28 cellular contexts compared by ENCODE assay signal in the genomic region with DNA sequence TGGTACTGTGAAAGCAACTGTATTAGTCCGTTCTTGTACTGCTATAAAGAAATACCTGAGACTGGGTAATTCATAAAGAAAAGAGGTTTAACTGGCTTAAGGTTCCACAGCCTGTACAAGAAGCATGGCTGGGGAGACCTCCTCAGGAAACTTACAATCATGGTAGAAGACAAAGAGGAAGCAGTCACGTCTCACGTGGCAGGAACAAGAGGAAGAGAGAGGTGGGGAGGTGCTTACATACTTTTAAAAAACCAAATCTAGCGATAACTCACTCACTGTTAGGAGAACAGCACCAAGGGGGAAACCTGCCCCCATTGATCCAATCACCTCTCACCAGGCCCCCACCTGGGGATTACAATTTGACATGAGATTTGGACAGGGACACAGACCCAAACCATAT. TPM values are rescaled to one million over a fixed set of nuclear protein-coding genes. Genes with fewer than 3 reads are reported as not detected.
DNase-seq lines count a peak whose midpoint lies in the region; ATAC-seq and TF ChIP-seq lines count a peak whose summit lies in the region.
"Had no signal": no experiment of that assay in that cellular context is flagged by ENCODE, and none has a peak within 500 bp of the region (broad histone marks: within the 10 kb centered on the region; RNA-seq: fewer than 3 reads in every experiment).

No MANE protein-coding gene starts in this region.

- H3K9me3 Mint-ChIP-seq in WTC11 = no peaks in the 10 kb centered on the region
- H3K9me3 Mint-ChIP-seq in osteocyte (ENCODE audit: unreplicated experiment) = no peaks in the 10 kb centered on the region
- H3K9me3 Mint-ChIP-seq: activated CD4-positive, alpha-beta T cell treated with anti-CD3 and anti-CD28 coated beads, Interleukin-2, amount 10 ng/mL, durations not matched to agents 7 days and 5 days; HFFc6 had no signal

- DNase-seq in NOMO-1 treated with DMSO at 0.1 percent for 48 hours (lab: John Stamatoyannopoulos, UW; ENCODE audit: unreplicated experiment) (peak; percentile 11), NOMO-1 treated with dmso at 0.1 percent for 144 hours (lab: John Stamatoyannopoulos, UW; ENCODE audit: unreplicated experiment) (no peak), HL-60 (ENCODE audit: low read depth in 1 of 2, low spot score in 1 of 2) (peak in 1 of 2 experiments; percentile 11), WTC11 (ENCODE audit: low spot score) (no peak), osteocyte (ENCODE audit: extremely low spot score, unreplicated experiment) (no peak), mesenteric fat pad (ENCODE audit: low spot score) (no peak), NCI-H1436 treated with DMSO at 0.1 percent for 48 hours (lab: John Stamatoyannopoulos, UW) (no peak)
- DNase-seq: activated CD4-positive, alpha-beta T cell treated with anti-CD3 and anti-CD28 coated beads, Interleukin-2, amount 10 ng/mL, durations not matched to agents 7 days and 5 days; activated CD8-positive, alpha-beta memory T cell treated with anti-CD3 and anti-CD28 coated beads, Interleukin-2, amount 10 ng/mL, durations not matched to agents 7 days and 5 days; activated naive CD4-positive, alpha-beta T cell treated with anti-CD3 and anti-CD28 coated beads, Interleukin-2, amount 50 U/mL, for 16 hours; GOT3; heart left ventricle; HFFc6; kidney glomerular epithelial cell; NCI-H1417; NCI-H2107; NCI-H446; NCI-H774; stimulated activated naive CD4-positive, alpha-beta T cell treated with Interleukin-2 at 50 U/mL for 16 hours; WERI-Rb-1 had no signal

- H3K36me3 Mint-ChIP-seq in WTC11 (peaks cover 23% of the 10 kb centered on the region), osteocyte (ENCODE audit: unreplicated experiment) (peaks cover 49% of the 10 kb centered on the region)

- no peak overlapping the region for H3K4me3 ChIP-seq in HL-60 (replicated peaks; ENCODE audit: insufficient read depth, low read length)
- H3K4me3 ChIP-seq: ascending aorta, esophagus muscularis mucosa, heart left ventricle, lung, prostate gland, SK-N-MC had no signal

- H3K27ac Mint-ChIP-seq in WTC11 = 0 out of 2 replicates have a peak overlapping the region, but pooled peaks have one; percentile 25
- H3K27ac Mint-ChIP-seq in osteocyte (ENCODE audit: unreplicated experiment) = peak overlapping the region; percentile 28
- H3K27ac Mint-ChIP-seq: activated CD4-positive, alpha-beta T cell treated with anti-CD3 and anti-CD28 coated beads, Interleukin-2, amount 10 ng/mL, durations not matched to agents 7 days and 5 days; activated CD8-positive, alpha-beta memory T cell treated with anti-CD3 and anti-CD28 coated beads, Interleukin-2, amount 10 ng/mL, durations not matched to agents 7 days and 5 days; HFFc6 had no signal

- H3K27ac ChIP-seq in HL-60 (replicated peaks) = peak overlapping the region; percentile 16; the same call in 1 of the 2 replicates
- H3K27ac ChIP-seq: 22Rv1, ascending aorta, esophagus muscularis mucosa, foreskin keratinocyte, prostate gland, SK-N-MC, WERI-Rb-1 had no signal

- CTCF ChIA-PET in WTC11 (lab: Charles Lee) = interaction anchor here (1.1 to 1.5 kb wide), 3 partner anchors 14 to 116 kb away, joined by 3 read pairs; no protein-coding TSS in a partner anchor

- POLR2A ChIA-PET in WTC11 (lab: Charles Lee) = no interaction called here

- H3K27me3 ChIP-seq in HL-60 (ENCODE audit: insufficient read depth, poor library complexity, severe bottlenecking) = no peaks in the 10 kb centered on the region
- H3K27me3 ChIP-seq: ascending aorta, esophagus muscularis mucosa, foreskin keratinocyte, heart left ventricle had no signal

- no peak for ATAC-seq in WTC11
- no peak for ATAC-seq in GM21529 (IDR thresholded peaks at IDR 0.05; ENCODE audit: unreplicated experiment)
- ATAC-seq: activated CD8-positive, alpha-beta memory T cell treated with anti-CD3 and anti-CD28 coated beads, Interleukin-2, amount 10 ng/mL, durations not matched to agents 7 days and 5 days; foreskin keratinocyte; heart left ventricle had no signal

- H3K4me1 Mint-ChIP-seq in WTC11 = 0 out of 2 replicates have a peak, but pooled peaks cover 5% of the 10 kb centered on the region
- H3K4me1 Mint-ChIP-seq in osteocyte (ENCODE audit: unreplicated experiment) = peaks cover 8% of the 10 kb centered on the region

- no peak for TF ChIP-seq CTCF in HL-60 (IDR thresholded peaks at IDR 0.05; ENCODE audit: insufficient read depth, low read length)
- no peak for TF ChIP-seq CTCF in WTC11 (IDR thresholded peaks at IDR 0.05)
- no peak for TF ChIP-seq CTCF in osteocyte (IDR thresholded peaks at IDR 0.05)

- H3K27me3 Mint-ChIP-seq in WTC11 (ENCODE audit: low read depth) (no peaks in the 10 kb centered on the region), osteocyte (ENCODE audit: unreplicated experiment) (no peaks in the 10 kb centered on the region)
- H3K27me3 Mint-ChIP-seq: activated CD4-positive, alpha-beta T cell treated with anti-CD3 and anti-CD28 coated beads, Interleukin-2, amount 10 ng/mL, durations not matched to agents 7 days and 5 days; activated CD8-positive, alpha-beta memory T cell treated with anti-CD3 and anti-CD28 coated beads, Interleukin-2, amount 10 ng/mL, durations not matched to agents 7 days and 5 days had no signal

- H3K4me3 Mint-ChIP-seq in WTC11 (no peak overlapping the region), osteocyte (ENCODE audit: unreplicated experiment) (no peak overlapping the region)
- H3K4me3 Mint-ChIP-seq: activated CD4-positive, alpha-beta T cell treated with anti-CD3 and anti-CD28 coated beads, Interleukin-2, amount 10 ng/mL, durations not matched to agents 7 days and 5 days; activated CD8-positive, alpha-beta memory T cell treated with anti-CD3 and anti-CD28 coated beads, Interleukin-2, amount 10 ng/mL, durations not matched to agents 7 days and 5 days; HFFc6 had no signal

TF ChIP-seq in WTC11, 78 proteins besides CTCF, POLR2A, EP300 and RAD21 (continues in another document):
- TF ChIP-seq MYBL2 (CRISPR knock-in tag; IDR thresholded peaks at IDR 0.05) = no peak
- TF ChIP-seq, protein P1, sequence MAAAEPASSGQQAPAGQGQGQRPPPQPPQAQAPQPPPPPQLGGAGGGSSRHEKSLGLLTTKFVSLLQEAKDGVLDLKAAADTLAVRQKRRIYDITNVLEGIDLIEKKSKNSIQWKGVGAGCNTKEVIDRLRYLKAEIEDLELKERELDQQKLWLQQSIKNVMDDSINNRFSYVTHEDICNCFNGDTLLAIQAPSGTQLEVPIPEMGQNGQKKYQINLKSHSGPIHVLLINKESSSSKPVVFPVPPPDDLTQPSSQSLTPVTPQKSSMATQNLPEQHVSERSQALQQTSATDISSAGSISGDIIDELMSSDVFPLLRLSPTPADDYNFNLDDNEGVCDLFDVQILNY (CRISPR knock-in tag; IDR thresholded peaks at IDR 0.05) = no peak
- no peak for TF ChIP-seq ETV6 (CRISPR knock-in tag; IDR thresholded peaks at IDR 0.05)
- TF ChIP-seq, protein P2, sequence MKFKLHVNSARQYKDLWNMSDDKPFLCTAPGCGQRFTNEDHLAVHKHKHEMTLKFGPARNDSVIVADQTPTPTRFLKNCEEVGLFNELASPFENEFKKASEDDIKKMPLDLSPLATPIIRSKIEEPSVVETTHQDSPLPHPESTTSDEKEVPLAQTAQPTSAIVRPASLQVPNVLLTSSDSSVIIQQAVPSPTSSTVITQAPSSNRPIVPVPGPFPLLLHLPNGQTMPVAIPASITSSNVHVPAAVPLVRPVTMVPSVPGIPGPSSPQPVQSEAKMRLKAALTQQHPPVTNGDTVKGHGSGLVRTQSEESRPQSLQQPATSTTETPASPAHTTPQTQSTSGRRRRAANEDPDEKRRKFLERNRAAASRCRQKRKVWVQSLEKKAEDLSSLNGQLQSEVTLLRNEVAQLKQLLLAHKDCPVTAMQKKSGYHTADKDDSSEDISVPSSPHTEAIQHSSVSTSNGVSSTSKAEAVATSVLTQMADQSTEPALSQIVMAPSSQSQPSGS (CRISPR knock-in tag; IDR thresholded peaks at IDR 0.05; ENCODE audit: borderline replicate concordance, low read depth) = no peak
- no peak for TF ChIP-seq ZNF263 (CRISPR knock-in tag; IDR thresholded peaks at IDR 0.05; ENCODE audit: low read depth)
- TF ChIP-seq, protein P3, sequence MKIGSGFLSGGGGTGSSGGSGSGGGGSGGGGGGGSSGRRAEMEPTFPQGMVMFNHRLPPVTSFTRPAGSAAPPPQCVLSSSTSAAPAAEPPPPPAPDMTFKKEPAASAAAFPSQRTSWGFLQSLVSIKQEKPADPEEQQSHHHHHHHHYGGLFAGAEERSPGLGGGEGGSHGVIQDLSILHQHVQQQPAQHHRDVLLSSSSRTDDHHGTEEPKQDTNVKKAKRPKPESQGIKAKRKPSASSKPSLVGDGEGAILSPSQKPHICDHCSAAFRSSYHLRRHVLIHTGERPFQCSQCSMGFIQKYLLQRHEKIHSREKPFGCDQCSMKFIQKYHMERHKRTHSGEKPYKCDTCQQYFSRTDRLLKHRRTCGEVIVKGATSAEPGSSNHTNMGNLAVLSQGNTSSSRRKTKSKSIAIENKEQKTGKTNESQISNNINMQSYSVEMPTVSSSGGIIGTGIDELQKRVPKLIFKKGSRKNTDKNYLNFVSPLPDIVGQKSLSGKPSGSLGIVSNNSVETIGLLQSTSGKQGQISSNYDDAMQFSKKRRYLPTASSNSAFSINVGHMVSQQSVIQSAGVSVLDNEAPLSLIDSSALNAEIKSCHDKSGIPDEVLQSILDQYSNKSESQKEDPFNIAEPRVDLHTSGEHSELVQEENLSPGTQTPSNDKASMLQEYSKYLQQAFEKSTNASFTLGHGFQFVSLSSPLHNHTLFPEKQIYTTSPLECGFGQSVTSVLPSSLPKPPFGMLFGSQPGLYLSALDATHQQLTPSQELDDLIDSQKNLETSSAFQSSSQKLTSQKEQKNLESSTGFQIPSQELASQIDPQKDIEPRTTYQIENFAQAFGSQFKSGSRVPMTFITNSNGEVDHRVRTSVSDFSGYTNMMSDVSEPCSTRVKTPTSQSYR (CRISPR knock-in tag; IDR thresholded peaks at IDR 0.05) = no peak
- no peak for TF ChIP-seq TP53 (CRISPR knock-in tag; IDR thresholded peaks at IDR 0.05)
- TF ChIP-seq SMAD3 (CRISPR knock-in tag; IDR thresholded peaks at IDR 0.05; ENCODE audit: borderline replicate concordance) = no peak
- TF ChIP-seq, protein P4, sequence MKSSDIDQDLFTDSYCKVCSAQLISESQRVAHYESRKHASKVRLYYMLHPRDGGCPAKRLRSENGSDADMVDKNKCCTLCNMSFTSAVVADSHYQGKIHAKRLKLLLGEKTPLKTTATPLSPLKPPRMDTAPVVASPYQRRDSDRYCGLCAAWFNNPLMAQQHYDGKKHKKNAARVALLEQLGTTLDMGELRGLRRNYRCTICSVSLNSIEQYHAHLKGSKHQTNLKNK (CRISPR knock-in tag; IDR thresholded peaks at IDR 0.05) = no peak
- TF ChIP-seq, protein P5, sequence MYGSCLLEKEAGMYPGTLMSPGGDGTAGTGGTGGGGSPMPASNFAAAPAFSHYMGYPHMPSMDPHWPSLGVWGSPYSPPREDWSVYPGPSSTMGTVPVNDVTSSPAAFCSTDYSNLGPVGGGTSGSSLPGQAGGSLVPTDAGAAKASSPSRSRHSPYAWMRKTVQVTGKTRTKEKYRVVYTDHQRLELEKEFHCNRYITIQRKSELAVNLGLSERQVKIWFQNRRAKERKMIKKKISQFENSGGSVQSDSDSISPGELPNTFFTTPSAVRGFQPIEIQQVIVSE (CRISPR knock-in tag; IDR thresholded peaks at IDR 0.05; ENCODE audit: borderline replicate concordance) = no peak
- TF ChIP-seq ZNF219 (CRISPR knock-in tag; IDR thresholded peaks at IDR 0.05; ENCODE audit: borderline replicate concordance) = no peak

RNA-seq across cellular contexts. Expression of a gene that starts 48.9 kb away (rescaled TPM):
- total RNA-seq in WTC11 (2021) (83.0 to 106 TPM (median 86.8 TPM) in 3 replicates), osteocyte (178 TPM in 2 replicates), mesenteric fat pad (210 TPM)
